Comparison of ENCODE assay signal across 15 cellular contexts in the genomic region with DNA sequence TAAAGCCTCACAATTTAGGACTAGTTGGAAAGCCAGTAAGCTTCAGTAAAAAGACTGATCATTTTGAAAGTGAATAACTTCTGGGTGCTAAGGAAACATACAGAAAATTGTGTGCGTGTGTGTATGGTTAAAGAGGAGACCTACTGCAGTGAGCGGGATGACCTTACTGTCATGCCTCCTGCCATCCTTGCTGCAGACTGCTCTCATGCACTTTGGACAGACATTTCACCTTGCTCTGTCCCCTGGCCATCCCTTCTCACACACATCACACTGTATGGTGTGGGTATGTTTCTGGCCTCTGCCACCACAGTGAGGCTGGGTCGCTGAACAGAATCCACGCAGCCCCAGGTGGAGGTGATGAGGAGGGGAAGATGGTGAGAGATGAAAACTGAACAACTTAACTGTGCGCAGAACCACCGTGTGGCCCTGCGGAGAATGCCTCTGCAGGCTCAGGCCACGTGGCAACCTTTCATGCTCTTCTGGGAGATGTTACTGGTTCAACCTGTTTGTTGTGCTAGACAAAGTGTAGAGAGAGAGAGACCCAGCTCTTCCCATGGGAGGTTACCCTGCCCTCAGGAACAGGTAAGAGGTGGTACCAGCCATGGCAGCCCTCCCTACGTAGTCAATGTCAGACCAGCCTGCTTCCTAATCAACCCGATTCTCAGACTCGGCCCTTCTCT. TPM values are rescaled to one million over a fixed set of nuclear protein-coding genes. Genes with fewer than 3 reads are reported as not detected.
DNase-seq lines count a peak whose midpoint lies in the region; ATAC-seq and TF ChIP-seq lines count a peak whose summit lies in the region.
"Had no signal": no experiment of that assay in that cellular context is flagged by ENCODE, and none has a peak within 500 bp of the region (broad histone marks: within the 10 kb centered on the region; RNA-seq: fewer than 3 reads in every experiment).

No MANE protein-coding gene starts in this region.

- ATAC-seq in HG03280 (IDR thresholded peaks at IDR 0.05; ENCODE audit: unreplicated experiment): no peak
- no peak for ATAC-seq in HG02759 (IDR thresholded peaks at IDR 0.05; ENCODE audit: unreplicated experiment)
- ATAC-seq: activated T-cell treated with anti-CD3 and anti-CD28 coated beads, Interleukin-2, amount 50 U/mL, for 4 hours; T-cell had no signal

- peaks cover 69% of the 10 kb centered on the region for H3K36me3 ChIP-seq in muscle layer of colon (ENCODE audit: insufficient read depth, low read length)

- peaks cover 38% of the 10 kb centered on the region for H3K4me1 ChIP-seq in muscle layer of colon (ENCODE audit: insufficient read depth, low read length)

- no peaks in the 10 kb centered on the region for H3K27me3 ChIP-seq in muscle layer of colon (ENCODE audit: control insufficient read depth in 1 of 2, insufficient read depth in 2 of 2, low read length in 2 of 2)
- H3K27me3 ChIP-seq: heart right ventricle had no signal

- no peak for TF ChIP-seq CTCF in coronary artery (IDR thresholded peaks at IDR 0.05)

- no peak overlapping the region for H3K4me3 ChIP-seq in coronary artery
- H3K4me3 ChIP-seq in muscle layer of colon (ENCODE audit: low read depth in 1 of 2, low read length in 2 of 2): peak overlapping the region in 1 of 2 donors; percentile 98
- H3K4me3 ChIP-seq: heart right ventricle had no signal

- peak; percentile 27 for DNase-seq in NCI-H510A (lab: John Stamatoyannopoulos, UW)
- peak; percentile 43 for DNase-seq in coronary artery (ENCODE audit: low spot score)
- DNase-seq in A172 (ENCODE audit: low spot score): no peak
- no peak for DNase-seq in NCI-H1930 (lab: John Stamatoyannopoulos, UW)
- DNase-seq: activated CD4-positive, alpha-beta memory T cell treated with anti-CD3 and anti-CD28 coated beads, Interleukin-2, amount 10 ng/mL, durations not matched to agents 7 days and 5 days; activated naive CD8-positive, alpha-beta T cell treated with anti-CD3 and anti-CD28 coated beads, Interleukin-2, amount 10 ng/mL, durations not matched to agents 7 days and 5 days; activated T-cell treated with anti-CD3 and anti-CD28 coated beads, Interleukin-2, amount 50 U/mL, for 4 hours; heart right ventricle; NCI-H1436; stimulated activated CD4-positive, alpha-beta T cell treated with anti-CD3 and anti-CD28 coated beads, Interleukin-12 subunit alpha, Interleukin-12 subunit beta, amount 100 ng/mL, for 4 hours; T-cell had no signal

- H3K9me3 ChIP-seq in muscle layer of colon (ENCODE audit: low read length): no peaks in the 10 kb centered on the region
- H3K9me3 ChIP-seq: heart right ventricle had no signal

- H3K27ac ChIP-seq in coronary artery (peak overlapping the region; percentile 31 to 79), muscle layer of colon (ENCODE audit: low read depth, low read length) (peak overlapping the region; percentile 95), temporal lobe (ENCODE audit: low read depth, low read length) (peak overlapping the region; percentile 88)
- H3K27ac ChIP-seq: heart right ventricle had no signal

- H3K9ac ChIP-seq in muscle layer of colon (ENCODE audit: low read length): peak overlapping the region; percentile 17

RNA-seq across cellular contexts. Expression of a gene that starts 36.8 kb away (rescaled TPM):
- 44.7 TPM for total RNA-seq in temporal lobe
- 44.0 and 45.3 TPM in 2 replicates for total RNA-seq in A172 (2014; rRNA removed; shearing (Covaris generic))

Comparison
In these comparisons a context has a peak if more than half of its experiments do, and no peak if none do; other contexts are left out.
1. DNase-seq: peak in NCI-H510A (single experiment) and coronary artery (single experiment); none in A172 (single experiment) and NCI-H1930 (0 of 2).
2. Peak in every context shown above with its lines, with median percentiles within 50 percentile points of each other: H3K27ac ChIP-seq.